ENCODE assay signal across 8 cellular contexts in genomic region chr1:40592107-40592773, GRCh38.
A peak's percentile ranks its signal among the peaks of the same experiment; 100 is the strongest.
DNase-seq lines count a peak whose midpoint lies in the region; ATAC-seq and TF ChIP-seq lines count a peak whose summit lies in the region.

No MANE protein-coding gene starts in this region.

- no peak overlapping the region for H3K27ac ChIP-seq in liver (ENCODE audit: low read depth in 1 of 2, low read length in 2 of 2)

- no peaks in the 10 kb centered on the region for H3K36me3 ChIP-seq in liver (ENCODE audit: control insufficient read depth in 4 of 4, insufficient read depth in 3 of 4, low read depth in 1 of 4, low read length in 3 of 4)

- 57% methylated on average over 6 of the region's 6 CpGs for WGBS in liver

- TF ChIP-seq RAD21 in liver (IDR thresholded peaks at IDR 0.05) = peak; percentile 45 to 68

- H3K27ac Mint-ChIP-seq in activated CD8-positive, alpha-beta memory T cell treated with anti-CD3 and anti-CD28 coated beads, Interleukin-2, amount 10 ng/mL, durations not matched to agents 7 days and 5 days = no peak overlapping the region
- peak overlapping the region in 1 of 5 experiments; percentile 78 for H3K27ac Mint-ChIP-seq in brain

- CTCF ChIA-PET in activated CD8-positive, alpha-beta memory T cell treated with anti-CD3 and anti-CD28 coated beads, Interleukin-2, amount 10 ng/mL, durations not matched to agents 7 days and 5 days (lab: Charles Lee) = interaction anchor here (0.7 to 2.1 kb wide), 4 partner anchors 48 to 452 kb away, joined by 3 to 4 read pairs (median 3); partner anchors contain the start of gene ZNF684

- no peaks in the 10 kb centered on the region for H3K9me3 Mint-ChIP-seq in activated CD8-positive, alpha-beta memory T cell treated with anti-CD3 and anti-CD28 coated beads, Interleukin-2, amount 10 ng/mL, durations not matched to agents 7 days and 5 days (ENCODE audit: low read depth)
- H3K9me3 Mint-ChIP-seq in brain = no peaks in the 10 kb centered on the region

- H3K9me3 ChIP-seq in liver (ENCODE audit: control insufficient read depth in 4 of 4, low read length in 3 of 4) = no peaks in the 10 kb centered on the region

- TF ChIP-seq CTCF in brain (conservative IDR thresholded peaks at IDR 0.05) (peak; percentile 56), liver (IDR thresholded peaks at IDR 0.05; ENCODE audit: low read depth, low read length, missing input control) (peak; percentile 29)

- no peak overlapping the region for H3K4me3 ChIP-seq in liver (ENCODE audit: low read depth in 1 of 3, low read length in 3 of 3)

- no peaks in the 10 kb centered on the region for H3K36me3 Mint-ChIP-seq in activated CD8-positive, alpha-beta memory T cell treated with anti-CD3 and anti-CD28 coated beads, Interleukin-2, amount 10 ng/mL, durations not matched to agents 7 days and 5 days
- H3K36me3 Mint-ChIP-seq in brain = no peaks in the 10 kb centered on the region

- no peak overlapping the region for H3K4me3 Mint-ChIP-seq in activated CD8-positive, alpha-beta memory T cell treated with anti-CD3 and anti-CD28 coated beads, Interleukin-2, amount 10 ng/mL, durations not matched to agents 7 days and 5 days
- H3K4me3 Mint-ChIP-seq in brain = peak overlapping the region in 1 of 5 experiments; percentile 50

- peak; percentile 44 for DNase-seq in activated CD8-positive, alpha-beta memory T cell treated with anti-CD3 and anti-CD28 coated beads, Interleukin-2, amount 10 ng/mL, durations not matched to agents 7 days and 5 days
- DNase-seq in activated CD8-positive, alpha-beta memory T cell treated with anti-CD3 and anti-CD28 coated beads, Interleukin-2, amount 50 U/mL, for 48 hours = no peak
- peak; percentile 32 for DNase-seq in NCI-H2227 treated with DMSO at 0.1 percent for 48 hours (lab: John Stamatoyannopoulos, UW)

- no peak overlapping the region for H3K9ac ChIP-seq in liver (ENCODE audit: low read depth in 1 of 2, low read length in 2 of 2)

- ATAC-seq in activated CD8-positive, alpha-beta memory T cell treated with anti-CD3 and anti-CD28 coated beads, Interleukin-2, amount 10 ng/mL, durations not matched to agents 7 days and 5 days = peak; percentile 45
- ATAC-seq in GM19035 (IDR thresholded peaks at IDR 0.05; ENCODE audit: unreplicated experiment) = no peak
- no peak for ATAC-seq in HG03095 (IDR thresholded peaks at IDR 0.05; ENCODE audit: unreplicated experiment)
- no peak for ATAC-seq in GM21529 (IDR thresholded peaks at IDR 0.05; ENCODE audit: unreplicated experiment)

- peaks cover 18% of the 10 kb centered on the region for H3K27me3 Mint-ChIP-seq in activated CD8-positive, alpha-beta memory T cell treated with anti-CD3 and anti-CD28 coated beads, Interleukin-2, amount 10 ng/mL, durations not matched to agents 7 days and 5 days
- peaks cover 4% of the 10 kb centered on the region for H3K27me3 Mint-ChIP-seq in brain

- peaks cover 14% of the 10 kb centered on the region for H3K4me1 Mint-ChIP-seq in activated CD8-positive, alpha-beta memory T cell treated with anti-CD3 and anti-CD28 coated beads, Interleukin-2, amount 10 ng/mL, durations not matched to agents 7 days and 5 days
- H3K4me1 Mint-ChIP-seq in brain = peaks cover 15% of the 10 kb centered on the region

- H3K27me3 ChIP-seq in liver (ENCODE audit: control insufficient read depth in 4 of 4, insufficient read depth in 4 of 4, low read length in 3 of 4) = no peaks in the 10 kb centered on the region

- no peaks in the 10 kb centered on the region for H3K4me1 ChIP-seq in liver (ENCODE audit: control insufficient read depth in 4 of 4, insufficient read depth in 4 of 4, low read length in 3 of 4)

TF ChIP-seq in liver, 16 proteins besides CTCF, POLR2A, EP300 and RAD21:
- no peak for TF ChIP-seq HNF4A (conservative IDR thresholded peaks at IDR 0.05)
- TF ChIP-seq SP1 (IDR thresholded peaks at IDR 0.05) = no peak
- no peak for TF ChIP-seq MAX (IDR thresholded peaks at IDR 0.05)
- no peak for TF ChIP-seq EGR1 (IDR thresholded peaks at IDR 0.05; ENCODE audit: low read depth in 2 of 2)
- no peak for TF ChIP-seq GABPA (IDR thresholded peaks at IDR 0.05 in 1 of 2, conservative IDR thresholded peaks at IDR 0.05 in 1 of 2)
- TF ChIP-seq JUND (IDR thresholded peaks at IDR 0.05) = no peak
- TF ChIP-seq FOXA1 (IDR thresholded peaks at IDR 0.05) = no peak
- no peak for TF ChIP-seq HNF4G (IDR thresholded peaks at IDR 0.05)
- TF ChIP-seq TAF1 (conservative IDR thresholded peaks at IDR 0.05) = no peak
- no peak for TF ChIP-seq ATF3 (IDR thresholded peaks at IDR 0.05)
- no peak for TF ChIP-seq FOXA2 (IDR thresholded peaks at IDR 0.05)
- no peak for TF ChIP-seq NR2F2 (IDR thresholded peaks at IDR 0.05)
- no peak for TF ChIP-seq RXRA (IDR thresholded peaks at IDR 0.05)
- no peak for TF ChIP-seq ZBTB33 (IDR thresholded peaks at IDR 0.05)
- TF ChIP-seq REST (IDR thresholded peaks at IDR 0.05) = no peak
